Comparison of ENCODE assay signal across 19 cellular contexts in the genomic region with DNA sequence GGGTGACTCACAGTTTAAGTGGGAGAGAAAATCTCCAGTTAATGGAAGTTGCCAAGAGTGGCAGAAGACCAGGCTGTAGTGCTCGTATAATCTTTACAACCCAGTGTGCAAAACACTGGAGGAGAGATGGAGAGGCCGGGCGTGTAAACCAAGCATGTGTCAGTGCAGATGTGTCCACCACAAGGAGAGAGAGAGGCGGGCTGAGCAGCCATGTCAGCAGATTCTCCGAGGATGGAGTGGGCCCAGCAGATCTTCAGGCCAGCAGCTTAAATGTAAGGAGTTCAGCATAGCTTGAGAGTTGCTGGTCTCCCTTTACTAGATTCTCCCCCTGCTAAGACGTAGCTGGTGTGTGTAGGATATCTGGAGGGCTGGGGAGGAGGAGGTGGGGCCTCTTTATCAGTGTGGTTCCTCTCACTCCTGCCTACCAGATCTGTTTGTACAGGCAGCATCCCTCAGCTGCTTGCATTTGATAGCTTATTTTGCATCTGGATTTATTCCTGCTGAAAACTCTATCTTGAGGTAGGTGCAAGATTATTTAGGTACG. TPM values are rescaled to one million over a fixed set of nuclear protein-coding genes. Genes with fewer than 3 reads are reported as not detected.
DNase-seq lines count a peak whose midpoint lies in the region; ATAC-seq, FAIRE-seq and TF ChIP-seq lines count a peak whose summit lies in the region.
"Had no signal": no experiment of that assay in that cellular context is flagged by ENCODE, and none has a peak within 500 bp of the region (broad histone marks: within the 10 kb centered on the region; RNA-seq: fewer than 3 reads in every experiment).

No MANE protein-coding gene starts in this region.

- ATAC-seq in RWPE2 (ENCODE audit: low read depth) (0 out of 3 replicates have a peak, but pooled peaks have one; percentile 22), HG03159 (IDR thresholded peaks at IDR 0.05; ENCODE audit: unreplicated experiment) (no peak)
- ATAC-seq: HepG2, left lobe of liver had no signal

- peaks cover 26% of the 10 kb centered on the region for H3K4me1 Mint-ChIP-seq in osteocyte (ENCODE audit: unreplicated experiment)

- no peak for FAIRE-seq in frontal cortex (lab: Jason Lieb, UNC)
- FAIRE-seq: HepG2 had no signal

- peak overlapping the region; percentile 78 for H3K27ac ChIP-seq in RWPE2 (ENCODE audit: poor library complexity, severe bottlenecking)
- H3K27ac ChIP-seq in epithelial cell of prostate: peak overlapping the region; percentile 76
- H3K27ac ChIP-seq: coronary artery, RWPE1 had no signal

- no peaks in the 10 kb centered on the region for H3K27me3 Mint-ChIP-seq in osteocyte (ENCODE audit: unreplicated experiment)

- H3K4me3 Mint-ChIP-seq in osteocyte (ENCODE audit: unreplicated experiment): no peak overlapping the region
- H3K4me3 Mint-ChIP-seq: T-helper 2 cell treated with Interferon-gamma antibody and Interleukin-4, amounts not matched to agents 5 μg/mL and 100 μg/mL, for 36 hours had no signal

- DNase-seq in AG10803 (ENCODE audit: low read depth): peak; percentile 47
- no peak for DNase-seq in RWPE2 (ENCODE audit: low spot score)
- no peak for DNase-seq in epithelial cell of prostate (ENCODE audit: low read depth, low spot score)
- no peak for DNase-seq in osteocyte (ENCODE audit: extremely low spot score, unreplicated experiment)
- DNase-seq in NCI-H2029 (lab: John Stamatoyannopoulos, UW): no peak
- DNase-seq in HuH-7.5 (ENCODE audit: low spot score): no peak
- DNase-seq in frontal cortex (ENCODE audit: low spot score in 2 of 2): no peak
- DNase-seq: activated T-cell treated with anti-CD3 and anti-CD28 coated beads, Interleukin-2, amount 50 U/mL, for 48 hours; DMS53; H7; MV-4-11; NCI-H2107; NCI-H82 had no signal

- H3K36me3 ChIP-seq in RWPE2 (ENCODE audit: low read depth): peaks cover 12% of the 10 kb centered on the region; the same call in 1 of the 2 replicates

- no peaks in the 10 kb centered on the region for H3K9me3 ChIP-seq in RWPE2 (ENCODE audit: severe bottlenecking)

- peak overlapping the region; percentile 77 for H3K27ac Mint-ChIP-seq in osteocyte (ENCODE audit: unreplicated experiment)
- H3K27ac Mint-ChIP-seq: T-helper 2 cell treated with Interferon-gamma antibody and Interleukin-4, amounts not matched to agents 5 μg/mL and 100 μg/mL, for 36 hours had no signal

- H3K4me3 ChIP-seq in AG10803 (ENCODE audit: low read length): peak overlapping the region; percentile 3; the same call in 1 of the 2 replicates
- H3K4me3 ChIP-seq in RWPE2 (ENCODE audit: severe bottlenecking): no peak overlapping the region
- H3K4me3 ChIP-seq: coronary artery had no signal

- H3K27me3 ChIP-seq in RWPE2 (ENCODE audit: insufficient read depth, poor library complexity, severe bottlenecking): no peaks in the 10 kb centered on the region

- peak; percentile 7; the same call in 1 of the 2 replicates for TF ChIP-seq CTCF in AG10803 (conservative IDR thresholded peaks at IDR 0.05; ENCODE audit: low read length)
- no peak for TF ChIP-seq CTCF in RWPE2 (IDR thresholded peaks at IDR 0.05; ENCODE audit: poor library complexity, severe bottlenecking)
- no peak for TF ChIP-seq CTCF in osteocyte (IDR thresholded peaks at IDR 0.05)

- peaks cover 16% of the 10 kb centered on the region for H3K4me1 ChIP-seq in RWPE2 (ENCODE audit: insufficient read depth, poor library complexity, severe bottlenecking)

- peaks cover 10% of the 10 kb centered on the region for H3K36me3 Mint-ChIP-seq in osteocyte (ENCODE audit: unreplicated experiment)

- H3K9me3 Mint-ChIP-seq in osteocyte (ENCODE audit: unreplicated experiment): no peaks in the 10 kb centered on the region

RNA-seq across cellular contexts. Expression of a gene that starts 13.7 kb away (rescaled TPM):
- total RNA-seq in osteocyte: 11.6 and 13.3 TPM in 2 replicates
- total RNA-seq in frontal cortex: 46.9 TPM
